Comparison of ENCODE assay signal across 22 cellular contexts in the genomic region with DNA sequence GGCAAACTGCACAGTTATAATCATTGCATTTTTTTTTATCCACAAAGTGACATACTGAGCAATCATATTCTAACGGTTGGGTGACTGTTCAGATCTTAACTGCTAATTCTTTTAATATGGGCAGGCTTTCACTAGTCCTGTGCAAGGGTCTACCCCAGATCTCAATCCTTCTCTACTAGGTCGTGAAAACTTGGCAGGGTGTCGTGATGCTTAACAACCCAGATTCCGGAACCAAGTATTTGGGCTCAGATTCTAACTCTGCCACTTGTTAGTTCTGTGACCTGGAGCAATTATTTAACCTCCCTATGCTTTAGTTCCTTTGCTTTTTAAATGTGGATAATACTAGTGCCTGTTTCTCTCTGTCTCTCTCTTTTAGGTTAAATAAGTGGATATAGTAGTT. TPM values are rescaled to one million over a fixed set of nuclear protein-coding genes. Genes with fewer than 3 reads are reported as not detected.
"Had no signal": no experiment of that assay in that cellular context is flagged by ENCODE, and none has a peak within 500 bp of the region (broad histone marks: within the 10 kb centered on the region; RNA-seq: fewer than 3 reads in every experiment).

No MANE protein-coding gene starts in this region.

- H3K4me2 ChIP-seq: KMS-11, SK-N-SH had no signal

- ATAC-seq: K562 had no signal

- H3K27ac ChIP-seq: HL-60, KMS-11 had no signal

- H3K4me3 ChIP-seq: K562 had no signal

- DNase-seq: Kasumi-1, MM.1S, NCI-H1092 treated with DMSO at 0.1 percent for 48 hours, NCI-H1436, NCI-H187, NCI-H2029, NCI-H2081 treated with DMSO at 0.1 percent for 48 hours, NCI-H2171, NCI-H226, NCI-H446, NCI-H510A, NCI-H524 treated with DMSO at 0.1 percent for 48 hours, NCI-H69, NCI-H774, Right ventricle myocardium superior, RPMI8226, SK-N-SH had no signal

- H3K9me3 ChIP-seq: SK-N-SH had no signal

- H3K9ac ChIP-seq: KMS-11, SK-N-SH had no signal

RNA-seq across cellular contexts. Expression of a gene that starts 56.3 kb away (rescaled TPM):
- total RNA-seq: M059J, SK-MEL-5 had no signal
